In genomic region chr16:85139888-85140339, GRCh38 we compare ENCODE assay signal across 1 cellular context.
A peak's percentile ranks its signal among the peaks of the same experiment; 100 is the strongest.
TF ChIP-seq lines count a peak whose summit lies in the region.

No MANE protein-coding gene starts in this region.

TF ChIP-seq in HepG2, 621 proteins besides CTCF, POLR2A, EP300 and RAD21 (continued from another document and continues in another):
- TF ChIP-seq ZNF574 (CRISPR knock-in tag; IDR thresholded peaks at IDR 0.05), result no peak
- no peak for TF ChIP-seq ZNF639 (CRISPR knock-in tag; conservative IDR thresholded peaks at IDR 0.05)
- no peak for TF ChIP-seq ZNF234 (CRISPR knock-in tag; conservative IDR thresholded peaks at IDR 0.05)
- TF ChIP-seq, protein P1, sequence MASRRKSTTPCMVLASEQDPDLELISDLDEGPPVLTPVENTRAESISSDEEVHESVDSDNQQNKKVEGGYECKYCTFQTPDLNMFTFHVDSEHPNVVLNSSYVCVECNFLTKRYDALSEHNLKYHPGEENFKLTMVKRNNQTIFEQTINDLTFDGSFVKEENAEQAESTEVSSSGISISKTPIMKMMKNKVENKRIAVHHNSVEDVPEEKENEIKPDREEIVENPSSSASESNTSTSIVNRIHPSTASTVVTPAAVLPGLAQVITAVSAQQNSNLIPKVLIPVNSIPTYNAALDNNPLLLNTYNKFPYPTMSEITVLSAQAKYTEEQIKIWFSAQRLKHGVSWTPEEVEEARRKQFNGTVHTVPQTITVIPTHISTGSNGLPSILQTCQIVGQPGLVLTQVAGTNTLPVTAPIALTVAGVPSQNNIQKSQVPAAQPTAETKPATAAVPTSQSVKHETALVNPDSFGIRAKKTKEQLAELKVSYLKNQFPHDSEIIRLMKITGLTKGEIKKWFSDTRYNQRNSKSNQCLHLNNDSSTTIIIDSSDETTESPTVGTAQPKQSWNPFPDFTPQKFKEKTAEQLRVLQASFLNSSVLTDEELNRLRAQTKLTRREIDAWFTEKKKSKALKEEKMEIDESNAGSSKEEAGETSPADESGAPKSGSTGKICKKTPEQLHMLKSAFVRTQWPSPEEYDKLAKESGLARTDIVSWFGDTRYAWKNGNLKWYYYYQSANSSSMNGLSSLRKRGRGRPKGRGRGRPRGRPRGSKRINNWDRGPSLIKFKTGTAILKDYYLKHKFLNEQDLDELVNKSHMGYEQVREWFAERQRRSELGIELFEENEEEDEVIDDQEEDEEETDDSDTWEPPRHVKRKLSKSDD (CRISPR knock-in tag; IDR thresholded peaks at IDR 0.05; ENCODE audit: low read depth), result no peak
- TF ChIP-seq BRF2 (CRISPR knock-in tag; IDR thresholded peaks at IDR 0.05), result no peak
- TF ChIP-seq ZXDC (CRISPR knock-in tag; IDR thresholded peaks at IDR 0.05), result no peak
- peak; percentile 68; the same call in 1 of the 2 replicates for TF ChIP-seq NR2F2 (IDR thresholded peaks at IDR 0.05; ENCODE audit: borderline replicate concordance, low read depth)
- no peak; the same call in 1 of the 2 replicates for TF ChIP-seq ARID3A (IDR thresholded peaks at IDR 0.05; ENCODE audit: low read depth, low read length)
- peak; percentile 88 for TF ChIP-seq SALL1 (CRISPR knock-in tag; IDR thresholded peaks at IDR 0.05)
- TF ChIP-seq MAFG (CRISPR knock-in tag; IDR thresholded peaks at IDR 0.05), result no peak
- no peak for TF ChIP-seq ZNF275 (CRISPR knock-in tag; IDR thresholded peaks at IDR 0.05; ENCODE audit: borderline replicate concordance)
- peak; percentile 96 for TF ChIP-seq ZNF652 (CRISPR knock-in tag; IDR thresholded peaks at IDR 0.05; ENCODE audit: borderline replicate concordance, low read depth)
- TF ChIP-seq RFXANK (CRISPR knock-in tag; IDR thresholded peaks at IDR 0.05), result no peak
- TF ChIP-seq ZNF605 (CRISPR knock-in tag; IDR thresholded peaks at IDR 0.05), result no peak
- peak; percentile 81 for TF ChIP-seq ARID5B (CRISPR knock-in tag; IDR thresholded peaks at IDR 0.05)
- TF ChIP-seq FOXK2 (IDR thresholded peaks at IDR 0.05), result no peak
- TF ChIP-seq ERF (CRISPR knock-in tag; IDR thresholded peaks at IDR 0.05), result 0 out of 2 replicates have a peak, but pooled peaks have one; percentile 35
- TF ChIP-seq MIER3 (CRISPR knock-in tag; IDR thresholded peaks at IDR 0.05; ENCODE audit: borderline replicate concordance), result peak; percentile 94; the same call in 1 of the 2 replicates
- no peak for TF ChIP-seq RBAK (CRISPR knock-in tag; IDR thresholded peaks at IDR 0.05)
- TF ChIP-seq SP1 (IDR thresholded peaks at IDR 0.05), result no peak
- no peak; the same call in 1 of the 2 replicates for TF ChIP-seq SP1 (CRISPR knock-in tag; IDR thresholded peaks at IDR 0.05)
- TF ChIP-seq ZNF569 (CRISPR knock-in tag; IDR thresholded peaks at IDR 0.05; ENCODE audit: borderline replicate concordance), result no peak
- peak; percentile 84 for TF ChIP-seq HMG20A (CRISPR knock-in tag; IDR thresholded peaks at IDR 0.05; ENCODE audit: borderline replicate concordance)
- TF ChIP-seq DPF2 (CRISPR knock-in tag; IDR thresholded peaks at IDR 0.05; ENCODE audit: borderline replicate concordance, low read depth), result 0 out of 2 replicates have a peak, but pooled peaks have one; percentile 36
- no peak for TF ChIP-seq ELF1 (CRISPR knock-in tag; IDR thresholded peaks at IDR 0.05)
- TF ChIP-seq SIX1 (CRISPR knock-in tag; IDR thresholded peaks at IDR 0.05; ENCODE audit: borderline replicate concordance), result 0 out of 2 replicates have a peak, but pooled peaks have one; percentile 12
- TF ChIP-seq HDAC2 (CRISPR knock-in tag; IDR thresholded peaks at IDR 0.05), result peak; percentile 83
- 0 out of 2 replicates have a peak, but pooled peaks have one; percentile 3 for TF ChIP-seq ZNF317 (CRISPR knock-in tag; IDR thresholded peaks at IDR 0.05)
- no peak for TF ChIP-seq ATF3 (CRISPR knock-in tag; IDR thresholded peaks at IDR 0.05)
- TF ChIP-seq CENPX (CRISPR knock-in tag; IDR thresholded peaks at IDR 0.05), result no peak
- no peak for TF ChIP-seq PCBP1 (IDR thresholded peaks at IDR 0.05; ENCODE audit: borderline replicate concordance, low read depth, low read length)
- TF ChIP-seq SSRP1 (CRISPR knock-in tag; IDR thresholded peaks at IDR 0.05), result peak; percentile 55; the same call in 1 of the 2 replicates
- peak; percentile 98 for TF ChIP-seq ZNF263 (CRISPR knock-in tag; IDR thresholded peaks at IDR 0.05)
- TF ChIP-seq FOXA3 (CRISPR knock-in tag; IDR thresholded peaks at IDR 0.05), result peak; percentile 59; the same call in 1 of the 2 replicates
- no peak for TF ChIP-seq JUNB (CRISPR knock-in tag; IDR thresholded peaks at IDR 0.05; ENCODE audit: borderline replicate concordance)
- TF ChIP-seq ZC3H4 (CRISPR knock-in tag; IDR thresholded peaks at IDR 0.05; ENCODE audit: borderline replicate concordance), result no peak
- TF ChIP-seq ZFYVE20 (CRISPR knock-in tag; IDR thresholded peaks at IDR 0.05; ENCODE audit: borderline replicate concordance, low read depth), result no peak
- peak; percentile 87 for TF ChIP-seq ZMYM3 (CRISPR knock-in tag; IDR thresholded peaks at IDR 0.05)
- no peak for TF ChIP-seq ZNF256 (CRISPR knock-in tag; conservative IDR thresholded peaks at IDR 0.05)
- TF ChIP-seq SIN3A (IDR thresholded peaks at IDR 0.05; ENCODE audit: borderline replicate concordance, low read depth, low read length), result 0 out of 2 replicates have a peak, but pooled peaks have one; percentile 48
- TF ChIP-seq KDM3A (CRISPR knock-in tag; IDR thresholded peaks at IDR 0.05; ENCODE audit: low read depth), result 0 out of 2 replicates have a peak, but pooled peaks have one; percentile 26
